In the genomic region with DNA sequence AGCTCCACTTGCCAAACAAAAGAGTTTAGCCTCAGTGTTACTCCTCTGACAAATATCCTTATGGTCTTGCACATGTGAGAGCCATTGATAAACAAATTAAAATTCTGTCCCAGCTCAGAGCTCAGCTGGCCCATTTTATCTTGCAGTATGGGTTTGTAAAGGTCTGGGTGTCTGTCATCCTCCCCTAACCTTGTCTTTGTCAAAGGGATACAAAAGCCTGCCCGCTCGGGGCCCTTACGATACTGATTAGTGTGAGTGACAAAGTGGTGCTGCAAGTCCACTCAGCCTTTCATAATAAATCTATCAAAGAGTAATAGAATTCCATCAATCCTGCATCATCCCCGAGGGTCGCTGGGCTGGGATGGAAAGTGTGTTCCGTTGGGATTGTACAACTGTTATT, we compare ENCODE assay signal across 22 cellular contexts.
"Had no signal": no experiment of that assay in that cellular context is flagged by ENCODE, and none has a peak within 500 bp of the region (broad histone marks: within the 10 kb centered on the region; RNA-seq: fewer than 3 reads in every experiment).

No MANE protein-coding gene starts in this region.

- H3K27ac ChIP-seq: ascending aorta, breast epithelium, gastroesophageal sphincter, heart right ventricle, tibial artery, uterus had no signal

- H3K9me3 Mint-ChIP-seq: activated naive CD4-positive, alpha-beta T cell treated with anti-CD3 and anti-CD28 coated beads, Interleukin-2, amount 50 U/mL, for 24 hours; T-helper 1 cell treated with Interleukin-12 subunit alpha and Interleukin-12 subunit beta and Interleukin-4 antibody, amounts not matched to agents 30 μg/mL and 1 μg/mL, for 36 hours had no signal

- DNase-seq: activated CD4-positive, alpha-beta T cell treated with anti-CD3 and anti-CD28 coated beads, Interleukin-2, amount 50 U/mL, for 1 hour; activated CD8-positive, alpha-beta memory T cell treated with anti-CD3 and anti-CD28 coated beads, Interleukin-2, amount 50 U/mL, for 4 hours; activated effector memory CD4-positive, alpha-beta T cell treated with anti-CD3 and anti-CD28 coated beads, Interleukin-2, amount 50 U/mL, for 16 hours; activated T-cell treated with anti-CD3 and anti-CD28 coated beads, Interleukin-2, amount 50 U/mL, for 48 hours; cortex of kidney; effector CD4-positive, alpha-beta T cell; heart right ventricle; mesenchymal stem cell; naive thymus-derived CD4-positive, alpha-beta T cell; occipital lobe; stimulated activated CD4-positive, alpha-beta T cell treated with anti-CD3 and anti-CD28 coated beads, Interleukin-1b, Interleukin-23, amount 100 ng/mL, for 48 hours; stimulated activated CD8-positive, alpha-beta memory T cell treated with anti-CD3 and anti-CD28 coated beads, Interleukin-4, amount 100 ng/mL, for 48 hours; stimulated activated naive CD4-positive, alpha-beta T cell treated with Interleukin-2 at 50 U/mL for 16 hours; tibial artery; uterus had no signal

- H3K4me3 Mint-ChIP-seq: activated naive CD4-positive, alpha-beta T cell treated with anti-CD3 and anti-CD28 coated beads, Interleukin-2, amount 50 U/mL, for 24 hours; naive thymus-derived CD4-positive, alpha-beta T cell; T-helper 1 cell treated with Interleukin-12 subunit alpha and Interleukin-12 subunit beta and Interleukin-4 antibody, amounts not matched to agents 30 μg/mL and 1 μg/mL, for 36 hours had no signal

- ATAC-seq: activated CD4-positive, CD25-positive, alpha-beta regulatory T cell treated with anti-CD3 and anti-CD28 coated beads, Interleukin-2, amount 50 U/mL, for 24 hours; esophagus mucosa; gastroesophageal sphincter; heart right ventricle; naive thymus-derived CD4-positive, alpha-beta T cell had no signal

- H3K27me3 ChIP-seq: ascending aorta, breast epithelium, tibial artery, uterus had no signal

- H3K4me1 ChIP-seq: ascending aorta, breast epithelium, gastroesophageal sphincter, heart right ventricle, tibial artery, uterus had no signal

- H3K36me3 ChIP-seq: ascending aorta, breast epithelium, gastroesophageal sphincter, heart right ventricle, tibial artery, uterus had no signal

- H3K4me3 ChIP-seq: ascending aorta, breast epithelium, gastroesophageal sphincter, heart right ventricle, tibial artery, uterus had no signal

- H3K27ac Mint-ChIP-seq: activated naive CD4-positive, alpha-beta T cell treated with anti-CD3 and anti-CD28 coated beads, Interleukin-2, amount 50 U/mL, for 24 hours; naive thymus-derived CD4-positive, alpha-beta T cell; T-helper 1 cell treated with Interleukin-12 subunit alpha and Interleukin-12 subunit beta and Interleukin-4 antibody, amounts not matched to agents 30 μg/mL and 1 μg/mL, for 36 hours had no signal

- H3K9me3 ChIP-seq: ascending aorta, breast epithelium, gastroesophageal sphincter, heart right ventricle, tibial artery, uterus had no signal

- H3K36me3 Mint-ChIP-seq: activated naive CD4-positive, alpha-beta T cell treated with anti-CD3 and anti-CD28 coated beads, Interleukin-2, amount 50 U/mL, for 24 hours; naive thymus-derived CD4-positive, alpha-beta T cell had no signal

- H3K4me1 Mint-ChIP-seq: activated naive CD4-positive, alpha-beta T cell treated with anti-CD3 and anti-CD28 coated beads, Interleukin-2, amount 50 U/mL, for 24 hours; naive thymus-derived CD4-positive, alpha-beta T cell had no signal
